Comparison of ENCODE assay signal across 2 cellular contexts in the genomic region with DNA sequence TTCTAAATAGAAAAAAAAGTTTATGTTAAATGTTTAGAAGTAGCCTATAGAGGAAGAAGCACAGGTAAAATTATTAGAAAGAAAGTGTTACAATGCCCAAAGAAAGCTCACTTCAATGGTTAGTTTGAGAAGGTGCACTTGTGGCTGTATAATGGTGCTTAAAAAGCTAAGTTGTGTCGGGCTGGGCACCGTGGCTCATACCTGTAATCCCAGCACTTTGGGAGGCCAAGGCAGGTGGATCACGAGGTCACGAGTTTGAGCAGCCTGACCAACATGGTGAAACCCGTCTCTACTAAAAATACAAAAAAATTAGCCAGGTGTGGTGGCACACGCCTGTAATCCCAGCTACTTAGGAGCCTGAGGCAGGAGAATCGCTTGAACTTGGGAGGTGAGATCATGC.
A peak's percentile ranks its signal among the peaks of the same experiment; 100 is the strongest.
DNase-seq lines count a peak whose midpoint lies in the region; ATAC-seq and TF ChIP-seq lines count a peak whose summit lies in the region.
"Not testable (repeated sequence)": the region's sequence is repeated elsewhere in the genome, so short reads cannot be mapped to it uniquely, and the experiment has no call there.

No MANE protein-coding gene starts in this region.

- H4K20me1 ChIP-seq in GM23338 (replicated peaks; ENCODE audit: insufficient read depth), result not testable (repeated sequence)

- not testable (repeated sequence) for H3K9me3 Mint-ChIP-seq in GM23338

- not testable (repeated sequence) for DNase-seq in GM23338 (ENCODE audit: low spot score)
- peak; percentile 57 to 62 for DNase-seq in thyroid gland

- not testable (repeated sequence) for H3K4me3 Mint-ChIP-seq in GM23338

- not testable (repeated sequence) for H3K27me3 Mint-ChIP-seq in GM23338 (ENCODE audit: insufficient read depth, low read depth, poor library complexity)

- H3K27ac ChIP-seq in GM23338 (ENCODE audit: low read depth); thyroid gland: not testable (repeated sequence)

- not testable (repeated sequence) for ATAC-seq in GM23338

- intact Hi-C loops in thyroid gland (cut with DNase I), result not testable (repeated sequence)

- TF ChIP-seq CTCF in GM23338 (conservative IDR thresholded peaks at IDR 0.05; ENCODE audit: low read depth in 2 of 2); thyroid gland (IDR thresholded peaks at IDR 0.05): not testable (repeated sequence)

- H3K4me1 ChIP-seq in GM23338 (ENCODE audit: insufficient read depth), result not testable (repeated sequence)
- peaks cover 13 to 20% of the 10 kb centered on the region in 2 donors for H3K4me1 ChIP-seq in thyroid gland

- not testable (repeated sequence) for H3K4me1 Mint-ChIP-seq in GM23338

- not testable (repeated sequence) for H3F3A ChIP-seq in GM23338 (replicated peaks; ENCODE audit: low read depth)

- not testable (repeated sequence) for H3K4me2 ChIP-seq in GM23338

- not testable (repeated sequence) for H3K9me3 ChIP-seq in thyroid gland

- H3K79me2 ChIP-seq in GM23338 (replicated peaks; ENCODE audit: insufficient read depth), result not testable (repeated sequence)

- not testable (repeated sequence) for H3K27ac Mint-ChIP-seq in GM23338

- not testable (repeated sequence) for H3K36me3 Mint-ChIP-seq in GM23338 (ENCODE audit: low read depth)

- H3K27me3 ChIP-seq in GM23338 (ENCODE audit: insufficient read depth); thyroid gland: not testable (repeated sequence)

- not testable (repeated sequence) for H3K36me3 ChIP-seq in GM23338 (ENCODE audit: insufficient read depth); thyroid gland

- whole genome bisulfite sequencing in thyroid gland, 2 donors, result 49 to 53% methylated on average over 7 of the region's 7 CpGs

- not testable (repeated sequence) for H3K9me2 ChIP-seq in GM23338 (ENCODE audit: insufficient read depth)

- not testable (repeated sequence) for H3K4me3 ChIP-seq in GM23338; thyroid gland (replicated peaks in 1 of 3)

- H2AFZ ChIP-seq in GM23338, result peak overlapping the region; percentile 69; the same call in 1 of the 2 replicates

- TF ChIP-seq POLR2A in thyroid gland (IDR thresholded peaks at IDR 0.05), result not testable (repeated sequence)
